ENCODE assay signal across 16 cellular contexts in the genomic region with DNA sequence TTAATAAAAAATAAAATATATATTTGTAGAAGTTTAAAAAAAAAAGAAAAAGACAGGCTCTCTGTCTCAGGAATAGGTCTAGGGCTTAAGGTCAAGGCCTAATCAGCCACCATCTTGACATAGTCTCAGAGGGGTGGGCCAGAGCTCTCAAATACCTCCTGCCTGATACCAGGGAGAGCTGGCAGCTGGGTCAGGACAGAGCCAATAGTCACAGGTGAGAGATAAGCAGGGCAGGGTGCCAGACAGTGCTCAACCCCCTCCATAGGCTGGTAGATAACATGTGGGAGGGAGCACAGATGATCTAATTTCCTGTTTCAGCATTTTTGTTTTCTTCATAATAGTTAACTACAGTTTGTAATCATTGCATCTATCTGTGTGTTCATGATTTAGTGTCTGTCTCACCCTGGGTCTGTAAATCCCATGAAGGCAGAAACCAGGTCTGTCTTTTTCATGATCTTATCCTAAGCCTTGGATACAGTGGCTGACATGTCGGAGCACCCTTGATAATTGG.
"Had no signal": no experiment of that assay in that cellular context is flagged by ENCODE, and none has a peak within 500 bp of the region (broad histone marks: within the 10 kb centered on the region; RNA-seq: fewer than 3 reads in every experiment).

No MANE protein-coding gene starts in this region.

- H3K9me3 ChIP-seq: suprapubic skin had no signal

- H3K4me1 Mint-ChIP-seq: activated B cell treated with CpG ODN at 0.5 μM for 24 hours, neural crest cell had no signal

- ATAC-seq: stimulated activated naive CD8-positive, alpha-beta T cell treated with anti-CD3 and anti-CD28 coated beads, Interleukin-15, Interleukin-2, amounts not matched to agents 100 U/mL and 50 U/mL, for 24 hours had no signal

- H2AFZ ChIP-seq: parathyroid adenoma had no signal

- FAIRE-seq: endometrium, TTC549 had no signal

- H3K36me3 Mint-ChIP-seq: type B pancreatic cell had no signal

- H3K27ac ChIP-seq: brain microvascular endothelial cell, esophagus muscularis mucosa, parathyroid adenoma, suprapubic skin had no signal

- DNase-seq: activated B cell treated with CpG ODN at 0.5 μM for 24 hours; activated CD4-positive, alpha-beta T cell treated with anti-CD3 and anti-CD28 coated beads, Interleukin-2, amount 50 U/mL, for 1 hour; activated naive CD4-positive, alpha-beta T cell treated with anti-CD3 and anti-CD28 coated beads, Interleukin-2, amount 50 U/mL, for 16 hours; brain microvascular endothelial cell; hypothalamus; stimulated activated CD4-positive, alpha-beta T cell treated with anti-CD3 and anti-CD28 coated beads, Interleukin-4, amount 100 ng/mL, for 1 hour; stimulated activated CD8-positive, alpha-beta memory T cell treated with anti-CD3 and anti-CD28 coated beads, Interleukin-4, amount 100 ng/mL, for 48 hours; stimulated activated naive CD8-positive, alpha-beta T cell treated with anti-CD3 and anti-CD28 coated beads, Interleukin-15, Interleukin-2, amounts not matched to agents 100 U/mL and 50 U/mL, for 24 hours had no signal

- H3K9me3 Mint-ChIP-seq: neural crest cell, type B pancreatic cell had no signal

- H3K4me3 Mint-ChIP-seq: activated B cell treated with CpG ODN at 0.5 μM for 24 hours, neural crest cell, type B pancreatic cell had no signal

- H3K9ac ChIP-seq: parathyroid adenoma had no signal

- H3K79me2 ChIP-seq: parathyroid adenoma had no signal

- H3K36me3 ChIP-seq: brain microvascular endothelial cell, esophagus muscularis mucosa, suprapubic skin had no signal

- H3K27ac Mint-ChIP-seq: activated B cell treated with CpG ODN at 0.5 μM for 24 hours; activated T-helper 2 cell treated with anti-CD3 and anti-CD28 coated beads, Interferon-gamma antibody, Interleukin-2, Interleukin-4, amounts not matched to agents 10 μg/mL and 5 μg/mL and 100 μg/mL, durations not matched to agents 14 hours and 24 hours and 36 hours; type B pancreatic cell had no signal

- H3K4me3 ChIP-seq: esophagus muscularis mucosa, suprapubic skin had no signal

- H3K4me1 ChIP-seq: esophagus muscularis mucosa, parathyroid adenoma, suprapubic skin had no signal

- H3K27me3 ChIP-seq: brain microvascular endothelial cell had no signal
